In the genomic region with DNA sequence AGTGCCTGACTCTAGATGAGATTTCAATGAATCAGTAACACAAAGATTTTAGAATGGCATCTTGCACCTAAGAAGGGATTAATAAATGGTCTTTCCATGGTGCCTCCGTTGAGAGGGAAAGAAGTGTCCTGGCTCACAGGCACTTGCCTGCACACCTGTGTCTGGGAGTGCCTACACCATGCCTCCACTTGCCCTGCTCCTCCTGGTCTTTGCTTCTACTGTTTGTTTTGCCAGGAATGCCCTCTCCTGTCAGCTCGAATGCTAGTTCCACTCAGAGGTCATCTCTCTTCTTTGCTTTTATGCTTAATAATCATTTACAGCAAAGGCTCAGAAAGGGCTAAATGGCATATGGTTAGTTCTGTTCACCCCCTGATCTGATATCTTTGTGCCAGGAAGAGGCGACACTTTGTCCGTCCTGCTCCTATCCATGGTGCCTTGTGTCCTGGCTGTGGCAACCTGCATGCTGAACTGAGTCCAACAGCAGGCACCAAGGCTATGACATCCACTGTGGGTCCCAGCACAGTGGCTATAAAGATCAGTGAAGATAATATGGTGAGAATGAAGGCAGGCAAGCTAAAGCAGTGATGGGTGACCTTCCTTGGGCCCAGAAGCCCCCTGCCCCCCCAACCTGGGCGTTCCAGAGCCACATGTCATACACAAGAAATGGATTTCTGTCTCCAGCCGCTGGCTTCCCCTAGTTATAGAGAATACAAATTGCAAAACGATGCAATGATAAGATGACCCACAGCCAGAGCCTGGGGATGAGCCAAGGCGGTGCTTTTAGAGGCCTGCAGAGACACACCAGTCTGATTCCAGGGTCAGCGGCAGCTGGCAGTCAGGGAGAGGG, we compare ENCODE assay signal across 1 cellular context.
TF ChIP-seq lines count a peak whose summit lies in the region.

No MANE protein-coding gene starts in this region.

TF ChIP-seq in H1, 55 proteins besides CTCF, POLR2A, EP300 and RAD21:
- TF ChIP-seq SP1 (IDR thresholded peaks at IDR 0.05; ENCODE audit: low read depth, low read length) = no peak
- no peak for TF ChIP-seq TAF7 (optimal IDR thresholded peaks at IDR 0.05; ENCODE audit: borderline replicate concordance, low read depth, low read length)
- TF ChIP-seq SIRT6 (IDR thresholded peaks at IDR 0.05; ENCODE audit: low read length) = no peak
- no peak for TF ChIP-seq RXRA (IDR thresholded peaks at IDR 0.05; ENCODE audit: insufficient read depth, low read depth, low read length)
- TF ChIP-seq ATF2 (IDR thresholded peaks at IDR 0.05; ENCODE audit: low read length) = no peak
- no peak for TF ChIP-seq CBX5 (IDR thresholded peaks at IDR 0.05; ENCODE audit: low read depth, low read length)
- no peak for TF ChIP-seq ASH2L (IDR thresholded peaks at IDR 0.05; ENCODE audit: low read length)
- TF ChIP-seq ZNF274 (IDR thresholded peaks at IDR 0.05; ENCODE audit: borderline replicate concordance, extremely low read depth, low read length) = no peak
